8 cellular contexts compared by ENCODE assay signal in the genomic region with DNA sequence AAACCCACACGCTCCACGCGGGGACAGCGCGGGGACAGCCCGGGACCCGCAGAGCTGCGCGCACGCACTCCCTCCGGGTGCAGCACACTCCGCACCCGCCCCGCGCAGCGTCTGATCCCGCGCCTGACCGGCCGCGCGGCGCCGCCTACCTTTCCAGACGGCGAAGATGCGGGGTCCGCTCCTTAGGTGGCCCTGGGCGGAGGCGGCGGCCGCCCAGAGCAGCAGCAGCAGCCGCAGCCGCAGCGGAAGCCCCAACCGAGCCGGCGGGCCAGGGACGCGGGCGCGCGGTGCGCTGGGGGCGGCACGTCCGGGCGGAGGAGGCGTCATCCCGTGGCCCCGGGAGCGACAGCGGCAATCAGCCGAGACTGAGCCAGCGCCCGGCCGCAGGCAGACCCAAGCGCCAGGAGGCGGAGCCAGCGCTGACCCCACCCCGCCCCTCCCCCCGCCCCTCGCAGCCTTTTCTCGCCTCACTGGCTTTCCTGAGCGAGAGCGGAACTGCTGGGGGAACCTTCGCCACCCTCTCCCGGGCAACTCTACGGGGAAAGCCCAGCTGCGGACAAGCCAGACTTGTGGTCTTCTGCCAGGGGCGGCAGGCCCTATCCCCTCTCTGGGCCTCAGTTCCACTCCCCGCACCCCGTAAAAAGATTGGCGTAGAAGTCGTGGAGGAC. TPM values are rescaled to one million over a fixed set of nuclear protein-coding genes. Genes with fewer than 3 reads are reported as not detected.
DNase-seq lines count a peak whose midpoint lies in the region; ATAC-seq and TF ChIP-seq lines count a peak whose summit lies in the region.

A gene with protein sequence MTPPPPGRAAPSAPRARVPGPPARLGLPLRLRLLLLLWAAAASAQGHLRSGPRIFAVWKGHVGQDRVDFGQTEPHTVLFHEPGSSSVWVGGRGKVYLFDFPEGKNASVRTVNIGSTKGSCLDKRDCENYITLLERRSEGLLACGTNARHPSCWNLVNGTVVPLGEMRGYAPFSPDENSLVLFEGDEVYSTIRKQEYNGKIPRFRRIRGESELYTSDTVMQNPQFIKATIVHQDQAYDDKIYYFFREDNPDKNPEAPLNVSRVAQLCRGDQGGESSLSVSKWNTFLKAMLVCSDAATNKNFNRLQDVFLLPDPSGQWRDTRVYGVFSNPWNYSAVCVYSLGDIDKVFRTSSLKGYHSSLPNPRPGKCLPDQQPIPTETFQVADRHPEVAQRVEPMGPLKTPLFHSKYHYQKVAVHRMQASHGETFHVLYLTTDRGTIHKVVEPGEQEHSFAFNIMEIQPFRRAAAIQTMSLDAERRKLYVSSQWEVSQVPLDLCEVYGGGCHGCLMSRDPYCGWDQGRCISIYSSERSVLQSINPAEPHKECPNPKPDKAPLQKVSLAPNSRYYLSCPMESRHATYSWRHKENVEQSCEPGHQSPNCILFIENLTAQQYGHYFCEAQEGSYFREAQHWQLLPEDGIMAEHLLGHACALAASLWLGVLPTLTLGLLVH (minus strand): TSS at position 367 of the 668 bp plus-strand sequence. CDS start 40 bp downstream, at position 327.

- H3K9ac ChIP-seq in endodermal cell (ENCODE audit: extremely low read depth, low read length, poor library complexity, severe bottlenecking), result peak within 1 kb of the TSS; percentile 53

- no peaks in the 10 kb centered on the region for H3K36me3 ChIP-seq in endodermal cell (ENCODE audit: control insufficient read depth, insufficient read depth, low read length)

- peak; percentile 97 for DNase-seq in AG08396 (ENCODE audit: low spot score)
- DNase-seq in NCI-H82 treated with DMSO at 0.1 percent for 48 hours (lab: John Stamatoyannopoulos, UW; ENCODE audit: unreplicated experiment), result peak; percentile 56
- peak; percentile 63 to 77 (median 64) for DNase-seq in activated CD8-positive, alpha-beta memory T cell treated with anti-CD3 and anti-CD28 coated beads for 48 hours (ENCODE audit: low read depth in 2 of 3, low spot score in 2 of 3)
- peak; percentile 98 for DNase-seq in endodermal cell
- peak; percentile 96 for DNase-seq in mesenteric fat pad (ENCODE audit: low spot score)
- peak; percentile 68 for DNase-seq in stimulated activated CD8-positive, alpha-beta memory T cell treated with anti-CD3 and anti-CD28 coated beads, Interleukin-15, amount 100 ng/mL, for 24 hours (ENCODE audit: low read depth)

- H3K9me3 Mint-ChIP-seq in endodermal cell, result no peaks in the 10 kb centered on the region

- H3K27me3 Mint-ChIP-seq in endodermal cell (ENCODE audit: insufficient read depth), result peaks cover 35% of the 10 kb centered on the region

- WGBS in endodermal cell (ENCODE audit: insufficient coverage in 1 of 2, insufficient read length in 1 of 2), 2 experiments, result 1 to 10% methylated on average over 15 to 75 of the region's 75 CpGs

- peak within 1 kb of the TSS; percentile 59 for H3K27ac ChIP-seq in endodermal cell (ENCODE audit: low read depth, low read length)

- H3K4me1 Mint-ChIP-seq in endodermal cell, result peaks cover 21% of the 10 kb centered on the region

- ATAC-seq in GM18873 (IDR thresholded peaks at IDR 0.05; ENCODE audit: low FRiP score, unreplicated experiment) (peak; percentile 42), HG03135 (IDR thresholded peaks at IDR 0.05; ENCODE audit: unreplicated experiment) (peak; percentile 71)

- peak within 1 kb of the TSS; percentile 55 for H3K4me3 Mint-ChIP-seq in endodermal cell

- H3K9me3 ChIP-seq in endodermal cell (ENCODE audit: control insufficient read depth, low read length), result no peaks in the 10 kb centered on the region

- H3K27me3 ChIP-seq in endodermal cell (ENCODE audit: control insufficient read depth, insufficient read depth, low read length, poor library complexity, severe bottlenecking), result peaks cover 8% of the 10 kb centered on the region

- no peak for TF ChIP-seq CTCF in endodermal cell (conservative IDR thresholded peaks at IDR 0.05)

- H3K36me3 Mint-ChIP-seq in endodermal cell (ENCODE audit: low read depth), result no peaks in the 10 kb centered on the region

- peak within 1 kb of the TSS; percentile 82 for H3K4me3 ChIP-seq in endodermal cell (ENCODE audit: low read length)

- H3K4me1 ChIP-seq in endodermal cell (ENCODE audit: control insufficient read depth, insufficient read depth, low read length), result peaks cover 9% of the 10 kb centered on the region

- no peak within 1 kb of the TSS for H3K27ac Mint-ChIP-seq in endodermal cell

RNA-seq across cellular contexts. Expression of the gene that starts here (rescaled TPM):
- total RNA-seq in endodermal cell (1 to 10 TPM; 8.1 to 8.2 TPM), mesenteric fat pad (2.1 TPM)
- polyA plus RNA-seq in endodermal cell (2013, experiment 1 of 2), result 21.8 TPM
- polyA plus RNA-seq in endodermal cell (2013, experiment 2 of 2), result 21.5 TPM

Comparison
In these comparisons a context has a peak if more than half of its experiments do, and no peak if none do; other contexts are left out.
1. Peak in every context shown above with its lines: DNase-seq, ATAC-seq, H3K4me3 ChIP-seq and H3K27ac ChIP-seq.